In genomic region chr12:5305425-5305824, GRCh38 we compare ENCODE assay signal across 29 cellular contexts.
DNase-seq lines count a peak whose midpoint lies in the region; ATAC-seq lines count a peak whose summit lies in the region.
"Had no signal": no experiment of that assay in that cellular context is flagged by ENCODE, and none has a peak within 500 bp of the region (broad histone marks: within the 10 kb centered on the region; RNA-seq: fewer than 3 reads in every experiment).

No MANE protein-coding gene starts in this region.

- no peak overlapping the region for H3K4me3 Mint-ChIP-seq in activated CD8-positive, alpha-beta T cell treated with anti-CD3 and anti-CD28 coated beads, Interleukin-2, amount 10 ng/mL, durations not matched to agents 7 days and 5 days
- H3K4me3 Mint-ChIP-seq: activated naive CD4-positive, alpha-beta T cell treated with anti-CD3 and anti-CD28 coated beads, Interleukin-2, amount 50 U/mL, for 24 hours; CD4-positive, alpha-beta memory T cell; neural progenitor cell had no signal

- H3K4me2 ChIP-seq in neuronal stem cell (ENCODE audit: insufficient read depth, low read length, poor library complexity, severe bottlenecking) = no peak overlapping the region
- H3K4me2 ChIP-seq: neural progenitor cell had no signal

- no peak overlapping the region for H2BK15ac ChIP-seq in neuronal stem cell (ENCODE audit: low read length)

- H3K14ac ChIP-seq in neuronal stem cell (ENCODE audit: low read length) = no peak overlapping the region

- intact Hi-C loops in right cardiac atrium (cut with DNase I) (no loop called here), Right ventricle myocardium inferior (cut with DNase I) (no loop called here)

- H3K27me3 ChIP-seq in right cardiac atrium (ENCODE audit: control insufficient read depth, insufficient read depth) (no peaks in the 10 kb centered on the region), SJCRH30 (no peaks in the 10 kb centered on the region), neuronal stem cell (ENCODE audit: control insufficient read depth in 3 of 3, insufficient read depth in 3 of 3, low read depth in 1 of 3, low read length in 3 of 3) (no peaks in the 10 kb centered on the region)
- H3K27me3 ChIP-seq: colonic mucosa, neural progenitor cell, Peyer's patch had no signal

- POLR2A ChIA-PET in activated CD8-positive, alpha-beta T cell treated with anti-CD3 and anti-CD28 coated beads, Interleukin-2, amount 10 ng/mL, durations not matched to agents 7 days and 5 days (lab: Charles Lee) = no interaction called here

- no peak overlapping the region for H2BK12ac ChIP-seq in neuronal stem cell (ENCODE audit: low read length)

- H3K4ac ChIP-seq in neuronal stem cell (ENCODE audit: low read length) = no peak overlapping the region

- no peaks in the 10 kb centered on the region for H3K36me3 Mint-ChIP-seq in activated CD8-positive, alpha-beta T cell treated with anti-CD3 and anti-CD28 coated beads, Interleukin-2, amount 10 ng/mL, durations not matched to agents 7 days and 5 days (ENCODE audit: low read depth)
- H3K36me3 Mint-ChIP-seq: activated naive CD4-positive, alpha-beta T cell treated with anti-CD3 and anti-CD28 coated beads, Interleukin-2, amount 50 U/mL, for 24 hours; CD4-positive, alpha-beta memory T cell; neural progenitor cell had no signal

- no peaks in the 10 kb centered on the region for H3K79me1 ChIP-seq in neuronal stem cell (ENCODE audit: low read depth, low read length)

- no peak overlapping the region for H3K27ac Mint-ChIP-seq in activated CD8-positive, alpha-beta T cell treated with anti-CD3 and anti-CD28 coated beads, Interleukin-2, amount 10 ng/mL, durations not matched to agents 7 days and 5 days
- H3K27ac Mint-ChIP-seq: activated naive CD4-positive, alpha-beta T cell treated with anti-CD3 and anti-CD28 coated beads, Interleukin-2, amount 50 U/mL, for 24 hours; CD4-positive, alpha-beta memory T cell; neural progenitor cell had no signal

- H3K9ac ChIP-seq in neuronal stem cell (ENCODE audit: low read depth, low read length, poor library complexity) = no peak overlapping the region
- H3K9ac ChIP-seq: neural progenitor cell had no signal

- no peak overlapping the region for H3K23ac ChIP-seq in neuronal stem cell (ENCODE audit: low read depth, low read length, poor library complexity)

- no peaks in the 10 kb centered on the region for H3K36me3 ChIP-seq in SJCRH30
- H3K36me3 ChIP-seq in neuronal stem cell (replicated peaks in 1 of 2; ENCODE audit: control insufficient read depth in 2 of 2, insufficient read depth in 2 of 2, low read length in 2 of 2) = no peaks in the 10 kb centered on the region
- H3K36me3 ChIP-seq: breast epithelium, colonic mucosa, neural progenitor cell, Peyer's patch, SJSA1 had no signal

- no peak overlapping the region for H4K8ac ChIP-seq in neuronal stem cell (ENCODE audit: low read depth, low read length)

- H2AFZ ChIP-seq in neuronal stem cell (ENCODE audit: low read length) = no peak overlapping the region
- H2AFZ ChIP-seq: neural progenitor cell had no signal

- CTCF ChIA-PET in activated CD8-positive, alpha-beta T cell treated with anti-CD3 and anti-CD28 coated beads, Interleukin-2, amount 10 ng/mL, durations not matched to agents 7 days and 5 days (lab: Charles Lee) = no interaction called here

- H3K9me3 ChIP-seq in right cardiac atrium (ENCODE audit: control insufficient read depth, low read length) = no peaks in the 10 kb centered on the region
- H3K9me3 ChIP-seq in SJCRH30 (replicated peaks) = no peaks in the 10 kb centered on the region
- H3K9me3 ChIP-seq in neuronal stem cell (replicated peaks in 1 of 2; ENCODE audit: control insufficient read depth in 2 of 2, insufficient read depth in 1 of 2, low read depth in 1 of 2, low read length in 2 of 2) = no peaks in the 10 kb centered on the region
- H3K9me3 ChIP-seq: breast epithelium, colonic mucosa, Peyer's patch, SJSA1 had no signal

- H4K91ac ChIP-seq in neuronal stem cell (ENCODE audit: low read depth, low read length, poor library complexity) = no peak overlapping the region

- DNase-seq in right cardiac atrium (peak; percentile 32 to 70 (median 51)), Right ventricle myocardium inferior (ENCODE audit: missing footprints) (no peak), SJCRH30 (peak; percentile 12 to 15), neuronal stem cell (ENCODE audit: low spot score) (no peak), NCI-H1105 treated with DMSO at 0.1 percent for 48 hours (lab: John Stamatoyannopoulos, UW) (no peak)
- DNase-seq in activated CD8-positive, alpha-beta T cell treated with anti-CD3 and anti-CD28 coated beads, Interleukin-2, amount 10 ng/mL, durations not matched to agents 7 days and 5 days = no peak
- DNase-seq: activated CD4-positive, CD25-positive, alpha-beta regulatory T cell; AML-193; amygdala; CD4-positive, alpha-beta memory T cell; colonic mucosa; DMS53; effector memory CD4-positive, alpha-beta T cell; GDM1; kidney glomerular epithelial cell; mammary epithelial cell; NCI-H2171; NCI-H510A treated with DMSO at 0.1 percent for 48 hours; posterior cingulate gyrus; stimulated activated naive CD4-positive, alpha-beta T cell treated with Interleukin-2 at 50 U/mL for 16 hours; T-helper 1 cell had no signal

- H2BK120ac ChIP-seq in neuronal stem cell (ENCODE audit: low read depth, low read length) = no peak overlapping the region

- H3K9me3 Mint-ChIP-seq in activated CD8-positive, alpha-beta T cell treated with anti-CD3 and anti-CD28 coated beads, Interleukin-2, amount 10 ng/mL, durations not matched to agents 7 days and 5 days (ENCODE audit: insufficient read depth) = no peaks in the 10 kb centered on the region
- H3K9me3 Mint-ChIP-seq: activated naive CD4-positive, alpha-beta T cell treated with anti-CD3 and anti-CD28 coated beads, Interleukin-2, amount 50 U/mL, for 24 hours; neural progenitor cell had no signal

- H3K4me3 ChIP-seq in right cardiac atrium (ENCODE audit: low read length) (no peak overlapping the region), SJCRH30 (no peak overlapping the region), neuronal stem cell (ENCODE audit: low read length in 2 of 2) (no peak overlapping the region)
- H3K4me3 ChIP-seq: breast epithelium, colonic mucosa, neural progenitor cell, Peyer's patch, SJSA1 had no signal

- no peaks in the 10 kb centered on the region for H3K27me3 Mint-ChIP-seq in activated CD8-positive, alpha-beta T cell treated with anti-CD3 and anti-CD28 coated beads, Interleukin-2, amount 10 ng/mL, durations not matched to agents 7 days and 5 days (ENCODE audit: low read depth)

- H3K18ac ChIP-seq in neuronal stem cell (ENCODE audit: low read length) = peak overlapping the region; percentile 31

- no peak overlapping the region for H2AK5ac ChIP-seq in neuronal stem cell (ENCODE audit: low read depth, low read length)

- 64% methylated on average over 7 of the region's 7 CpGs for WGBS in right cardiac atrium
- WGBS in neuronal stem cell (ENCODE audit: extremely low coverage in 2 of 2, insufficient read length in 2 of 2, insufficient replicate concordance in 1 of 2), 2 donors = no CpG with 5 or more reads among the region's 7 CpGs

- H3K4me1 ChIP-seq in right cardiac atrium (ENCODE audit: control insufficient read depth, insufficient read depth, low read length) (no peaks in the 10 kb centered on the region), SJCRH30 (no peaks in the 10 kb centered on the region), neuronal stem cell (ENCODE audit: control insufficient read depth in 2 of 2, insufficient read depth in 1 of 2, low read depth in 1 of 2, low read length in 2 of 2) (peaks cover 0 to 3% of the 10 kb centered on the region in 2 donors)
- H3K4me1 ChIP-seq: breast epithelium, colonic mucosa, neural progenitor cell, SJSA1 had no signal

- H2BK5ac ChIP-seq in neuronal stem cell (ENCODE audit: low read length) = no peak overlapping the region

- no peaks in the 10 kb centered on the region for H3K4me1 Mint-ChIP-seq in activated CD8-positive, alpha-beta T cell treated with anti-CD3 and anti-CD28 coated beads, Interleukin-2, amount 10 ng/mL, durations not matched to agents 7 days and 5 days (ENCODE audit: low read depth)
- H3K4me1 Mint-ChIP-seq: activated naive CD4-positive, alpha-beta T cell treated with anti-CD3 and anti-CD28 coated beads, Interleukin-2, amount 50 U/mL, for 24 hours; CD4-positive, alpha-beta memory T cell had no signal

- no peak overlapping the region for H3K27ac ChIP-seq in right cardiac atrium (ENCODE audit: low read length)
- H3K27ac ChIP-seq in SJCRH30 = no peak overlapping the region
- no peak overlapping the region for H3K27ac ChIP-seq in neuronal stem cell (replicated peaks; ENCODE audit: low read length)
- H3K27ac ChIP-seq: breast epithelium, colonic mucosa, neural progenitor cell, SJSA1 had no signal

- ATAC-seq in right cardiac atrium = peak in 1 of 2 donors; percentile 33
- ATAC-seq in Right ventricle myocardium inferior = no peak
- ATAC-seq in HG03095 (IDR thresholded peaks at IDR 0.05; ENCODE audit: unreplicated experiment) = no peak
- no peak for ATAC-seq in GM21786 (IDR thresholded peaks at IDR 0.05; ENCODE audit: unreplicated experiment)
- no peak for ATAC-seq in activated CD8-positive, alpha-beta T cell treated with anti-CD3 and anti-CD28 coated beads, Interleukin-2, amount 10 ng/mL, durations not matched to agents 7 days and 5 days
- ATAC-seq: sciatic nerve had no signal

Comparison
In these comparisons a context has a peak if more than half of its experiments do, and no peak if none do; other contexts are left out.
1. DNase-seq: peak in right cardiac atrium (3 of 3) and SJCRH30 (2 of 2); none in Right ventricle myocardium inferior (single experiment), neuronal stem cell (single experiment), NCI-H1105 treated with DMSO at 0.1 percent for 48 hours (single experiment) and activated CD8-positive, alpha-beta T cell treated with anti-CD3 and anti-CD28 coated beads, Interleukin-2, amount 10 ng/mL, durations not matched to agents 7 days and 5 days (single experiment).